Comparison of ENCODE assay signal across 9 cellular contexts in the genomic region with DNA sequence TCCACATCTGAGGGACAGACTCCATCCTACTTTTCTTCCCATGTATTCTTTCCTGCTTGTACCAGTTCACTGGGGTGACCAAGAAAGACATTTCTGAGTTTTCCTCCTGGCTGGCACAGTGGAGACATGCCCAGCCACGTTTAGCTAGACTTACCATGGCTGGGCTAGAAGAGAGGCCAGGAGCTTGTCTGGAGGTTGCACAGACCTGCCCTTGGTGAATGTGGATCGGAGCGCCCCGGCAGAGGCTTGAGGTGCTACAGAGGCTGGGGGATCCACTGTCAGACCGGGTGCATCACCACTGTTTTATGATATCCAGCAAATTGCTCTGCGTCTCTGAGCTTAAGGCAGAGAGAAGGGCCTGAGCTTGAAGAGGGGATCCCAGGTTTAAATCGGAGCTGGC. TPM values are rescaled to one million over a fixed set of nuclear protein-coding genes. Genes with fewer than 3 reads are reported as not detected.
A peak's percentile ranks its signal among the peaks of the same experiment; 100 is the strongest.
DNase-seq lines count a peak whose midpoint lies in the region; ATAC-seq and TF ChIP-seq lines count a peak whose summit lies in the region.
"Had no signal": no experiment of that assay in that cellular context is flagged by ENCODE, and none has a peak within 500 bp of the region (broad histone marks: within the 10 kb centered on the region; RNA-seq: fewer than 3 reads in every experiment).

No MANE protein-coding gene starts in this region.

- 19% methylated on average over 7 of the region's 7 CpGs for WGBS in prostate gland

- H3K9me3 ChIP-seq in DND-41 (ENCODE audit: insufficient read depth, low read length, severe bottlenecking): no peaks in the 10 kb centered on the region
- H3K9me3 ChIP-seq in prostate gland: no peaks in the 10 kb centered on the region

- CTCF ChIA-PET in WTC11 (lab: Charles Lee): interaction anchor here (0.9 to 3.6 kb wide), 4 partner anchors 9 to 199 kb away, joined by 3 to 13 read pairs (median 8); no protein-coding TSS in a partner anchor

- H3K4me1 ChIP-seq in DND-41 (ENCODE audit: insufficient read depth, low read length) (peaks cover 56% of the 10 kb centered on the region), prostate gland (replicated peaks) (peaks cover 6% of the 10 kb centered on the region)

- H3K27me3 ChIP-seq in DND-41 (ENCODE audit: insufficient read depth, low read length, poor library complexity): no peaks in the 10 kb centered on the region
- H3K27me3 ChIP-seq in prostate gland (replicated peaks; ENCODE audit: insufficient read depth): no peaks in the 10 kb centered on the region

- H3K9me3 Mint-ChIP-seq in WTC11: no peaks in the 10 kb centered on the region
- H3K9me3 Mint-ChIP-seq: mesothelial cell of epicardium had no signal

- H3K36me3 Mint-ChIP-seq in WTC11: no peaks in the 10 kb centered on the region
- H3K36me3 Mint-ChIP-seq: mesothelial cell of epicardium had no signal

- peak overlapping the region; percentile 96; the same call in 1 of the 2 replicates for H3K4me2 ChIP-seq in DND-41 (ENCODE audit: insufficient read depth, low read length)

- TF ChIP-seq CTCF in DND-41 (IDR thresholded peaks at IDR 0.05; ENCODE audit: borderline replicate concordance, extremely low read depth, low read length, poor library complexity, severe bottlenecking): no peak
- no peak for TF ChIP-seq CTCF in WTC11 (IDR thresholded peaks at IDR 0.05)
- no peak for TF ChIP-seq CTCF in prostate gland (IDR thresholded peaks at IDR 0.05)

- H2AFZ ChIP-seq in DND-41 (ENCODE audit: low read depth, low read length): no peak overlapping the region

- POLR2A ChIA-PET in WTC11 (lab: Charles Lee): interaction anchor here (0.6 to 1.2 kb wide), 3 partner anchors 28 to 207 kb away, joined by 3 read pairs; no protein-coding TSS in a partner anchor

- H3K79me2 ChIP-seq in DND-41 (ENCODE audit: insufficient read depth, low read length): peaks cover 82% of the 10 kb centered on the region

- ATAC-seq in DND-41 (ENCODE audit: insufficient read depth, low read depth) (no peak), WTC11 (no peak), esophagus mucosa (peak; percentile 49), GM21576 (IDR thresholded peaks at IDR 0.05; ENCODE audit: unreplicated experiment) (no peak), HG02852 (IDR thresholded peaks at IDR 0.05; ENCODE audit: unreplicated experiment) (no peak)

- H3K36me3 ChIP-seq in DND-41 (ENCODE audit: insufficient read depth, low read length): peaks cover 7% of the 10 kb centered on the region; the same call in 1 of the 2 replicates
- no peaks in the 10 kb centered on the region for H3K36me3 ChIP-seq in prostate gland

- H3K27me3 Mint-ChIP-seq in WTC11 (ENCODE audit: low read depth): no peaks in the 10 kb centered on the region; the same call in 1 of the 2 replicates

- H3K9ac ChIP-seq in DND-41 (ENCODE audit: low read depth, low read length): no peak overlapping the region

- DNase-seq in DND-41 (no peak), WTC11 (ENCODE audit: low spot score) (no peak), prostate gland (ENCODE audit: low spot score) (peak; percentile 64), middle frontal gyrus (ENCODE audit: extremely low spot score, low spot score) (no peak), hippocampal formation (lab: John Stamatoyannopoulos, UW) (no peak)

- H4K20me1 ChIP-seq in DND-41 (ENCODE audit: insufficient read depth, low read length): peaks cover 29% of the 10 kb centered on the region

- peak overlapping the region; percentile 84 for H3K27ac Mint-ChIP-seq in WTC11
- H3K27ac Mint-ChIP-seq: mesothelial cell of epicardium had no signal

- H3K4me1 Mint-ChIP-seq in WTC11: peaks cover 42% of the 10 kb centered on the region

- intact Hi-C loops in prostate gland (cut with DNase I): loop anchor here (5.0 kb wide), 2 partner anchors 55 to 75 kb away; no protein-coding TSS in a partner anchor

- no peak overlapping the region for H3K4me3 Mint-ChIP-seq in WTC11
- H3K4me3 Mint-ChIP-seq: mesothelial cell of epicardium had no signal

- no peak for TF ChIP-seq POLR2A in prostate gland (IDR thresholded peaks at IDR 0.05)

- H3K27ac ChIP-seq in DND-41 (ENCODE audit: low read length) (peak overlapping the region; percentile 51; the same call in 1 of the 2 replicates), prostate gland (peak overlapping the region; percentile 91 to 92)

- H3K4me3 ChIP-seq in DND-41 (ENCODE audit: low read depth in 1 of 2, low read length in 2 of 2) (no peak overlapping the region), prostate gland (no peak overlapping the region)

TF ChIP-seq in WTC11, 78 proteins besides CTCF, POLR2A, EP300 and RAD21 (continues in another document):
- no peak for TF ChIP-seq JUN (CRISPR knock-in tag; IDR thresholded peaks at IDR 0.05)
- no peak for TF ChIP-seq FOXK1 (CRISPR knock-in tag; IDR thresholded peaks at IDR 0.05)
- TF ChIP-seq OVOL2 (CRISPR knock-in tag; IDR thresholded peaks at IDR 0.05; ENCODE audit: borderline replicate concordance): no peak
- TF ChIP-seq NFATC4 (CRISPR knock-in tag; IDR thresholded peaks at IDR 0.05): no peak
- no peak for TF ChIP-seq ZNF423 (CRISPR knock-in tag; IDR thresholded peaks at IDR 0.05)
- TF ChIP-seq TP53 (CRISPR knock-in tag; IDR thresholded peaks at IDR 0.05): no peak
- no peak for TF ChIP-seq PRRX2 (CRISPR knock-in tag; IDR thresholded peaks at IDR 0.05)
- TF ChIP-seq GABPB1 (CRISPR knock-in tag; IDR thresholded peaks at IDR 0.05): no peak
- no peak for TF ChIP-seq ZNF281 (CRISPR knock-in tag; IDR thresholded peaks at IDR 0.05)
- TF ChIP-seq ARID4B (CRISPR knock-in tag; IDR thresholded peaks at IDR 0.05; ENCODE audit: borderline replicate concordance): no peak
- TF ChIP-seq HMGA2 (CRISPR knock-in tag; IDR thresholded peaks at IDR 0.05): no peak
- TF ChIP-seq SMAD3 (CRISPR knock-in tag; IDR thresholded peaks at IDR 0.05; ENCODE audit: borderline replicate concordance): no peak
- no peak for TF ChIP-seq NR1H2 (CRISPR knock-in tag; IDR thresholded peaks at IDR 0.05)

RNA-seq across cellular contexts. Expression of gene IL4R, which starts 3.5 kb away (rescaled TPM):
- 22.2 to 28.7 TPM (median 22.4 TPM) in 3 replicates for total RNA-seq in WTC11 (2021)
- total RNA-seq in esophagus mucosa: 119 TPM
- 10 to 100 TPM; 30.7 to 89.2 TPM for total RNA-seq in prostate gland

RNA-seq across cellular contexts. Expression of gene NSMCE1, which starts 48.7 kb away (rescaled TPM):
- 29.4 to 44.8 TPM (median 43.8 TPM) in 3 replicates for total RNA-seq in WTC11 (2021)
- 46.8 TPM for total RNA-seq in esophagus mucosa
- 10 to 100 TPM; 55.4 to 71.7 TPM for total RNA-seq in prostate gland
